ENCODE assay signal across 25 cellular contexts in the genomic region with DNA sequence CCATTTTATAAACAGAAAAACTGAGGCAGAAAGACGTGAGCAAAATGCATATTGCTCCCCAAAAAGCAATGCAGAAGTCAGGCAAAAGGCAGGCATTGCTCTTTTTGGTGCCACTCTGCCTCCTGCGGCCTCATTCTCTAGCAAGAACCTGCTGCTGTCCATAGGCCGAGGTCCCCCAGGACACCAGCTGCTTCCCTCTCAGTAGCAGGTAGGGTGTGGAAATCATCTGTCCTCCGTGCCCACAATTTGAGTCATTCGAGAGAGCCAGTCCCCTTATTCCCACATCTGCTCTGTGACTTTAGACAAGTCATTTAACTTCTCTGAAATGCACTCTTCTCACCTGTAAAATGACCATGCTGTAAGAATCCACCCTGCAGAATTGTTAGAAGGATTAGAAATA. TPM values are rescaled to one million over a fixed set of nuclear protein-coding genes. Genes with fewer than 3 reads are reported as not detected.
DNase-seq lines count a peak whose midpoint lies in the region; ATAC-seq, FAIRE-seq and TF ChIP-seq lines count a peak whose summit lies in the region.
"Had no signal": no experiment of that assay in that cellular context is flagged by ENCODE, and none has a peak within 500 bp of the region (broad histone marks: within the 10 kb centered on the region; RNA-seq: fewer than 3 reads in every experiment).

No MANE protein-coding gene starts in this region.

- in situ Hi-C loops in HepG2 (cut with HindIII; ENCODE audit: extremely low pct_ligation_motif_present, low pct_unique_long_range_greater_than_20kb), result no loop called here

- no peak overlapping the region for H2AFZ ChIP-seq in HepG2 (ENCODE audit: low read length)

- no peak overlapping the region for H3K4me3 ChIP-seq in HepG2 (replicated peaks in 1 of 3; ENCODE audit: insufficient read depth in 1 of 3, low read depth in 2 of 3, low read length in 3 of 3)
- no peak overlapping the region for H3K4me3 ChIP-seq in right lobe of liver
- no peak overlapping the region for H3K4me3 ChIP-seq in esophagus muscularis mucosa
- H3K4me3 ChIP-seq: SK-N-MC had no signal

- H3K27me3 ChIP-seq in HepG2 (ENCODE audit: control insufficient read depth in 1 of 2, insufficient read depth in 2 of 2, low read length in 2 of 2), result no peaks in the 10 kb centered on the region
- no peaks in the 10 kb centered on the region for H3K27me3 ChIP-seq in right lobe of liver
- no peaks in the 10 kb centered on the region for H3K27me3 ChIP-seq in esophagus muscularis mucosa

- H3K4me2 ChIP-seq in HepG2 (ENCODE audit: low read depth, low read length), result no peak overlapping the region

- H3K4me1 ChIP-seq in HepG2 (ENCODE audit: insufficient read depth, low read length) (peaks cover 64% of the 10 kb centered on the region), right lobe of liver (no peaks in the 10 kb centered on the region), esophagus muscularis mucosa (peaks cover 7 to 16% (median 14%) of the 10 kb centered on the region in 4 donors)

- TF ChIP-seq EP300 in HepG2 (IDR thresholded peaks at IDR 0.05; ENCODE audit: low read depth in 2 of 2, low read length in 2 of 2) (no peak), HepG2 (CRISPR knock-in tag; IDR thresholded peaks at IDR 0.05; ENCODE audit: borderline replicate concordance) (no peak), esophagus muscularis mucosa (IDR thresholded peaks at IDR 0.05) (no peak)

- WGBS in HepG2 (ENCODE audit: low lambda C conversion rate), result 92% methylated on average over 5 of the region's 5 CpGs
- WGBS in right lobe of liver (ENCODE audit: insufficient coverage, low coverage, low lambda C conversion rate, missing lambda C conversion rate), result 67% methylated on average over 4 of the region's 5 CpGs
- 90% methylated on average over 5 of the region's 5 CpGs for WGBS in esophagus muscularis mucosa

- CTCF ChIA-PET in HepG2 (lab: Yijun Ruan, JAX; ENCODE audit: low intra/inter-chr PET ratio, low total read pairs) (no interaction called here), RWPE1 (lab: Yijun Ruan, JAX) (no interaction called here)

- POLR2A ChIA-PET in HepG2 (lab: Yijun Ruan, JAX), result interaction anchor here (0.7 to 2.8 kb wide), 2 partner anchors 9 to 34 kb away, joined by 4 to 11 read pairs; no protein-coding TSS in a partner anchor
- POLR2A ChIA-PET in RWPE1 (lab: Yijun Ruan, JAX; ENCODE audit: low non-redundant PET), result no interaction called here

- no peak for TF ChIP-seq RAD21 in HepG2 (CRISPR knock-in tag; IDR thresholded peaks at IDR 0.05)

- H3K36me3 ChIP-seq in HepG2 (replicated peaks in 1 of 2; ENCODE audit: control insufficient read depth in 1 of 2, insufficient read depth in 2 of 2, low read length in 2 of 2) (peaks cover 17 to 66% of the 10 kb centered on the region in 2 experiments), right lobe of liver (no peaks in the 10 kb centered on the region), esophagus muscularis mucosa (peaks cover 0 to 6% (median 2%) of the 10 kb centered on the region in 4 donors)

- no peak for DNase-seq in HepG2 (ENCODE audit: low spot score)
- no peak for DNase-seq in right lobe of liver
- no peak for DNase-seq in esophagus muscularis mucosa (ENCODE audit: extremely low spot score)
- DNase-seq in myocyte (ENCODE audit: low read depth), result peak; percentile 71
- DNase-seq in RWPE1 (ENCODE audit: low spot score), result no peak
- no peak for DNase-seq in T-helper 1 cell
- DNase-seq in NCI-H82 treated with DMSO at 0.1 percent for 48 hours (lab: John Stamatoyannopoulos, UW; ENCODE audit: unreplicated experiment), result no peak
- DNase-seq: EL, GF-D8, KBM-7, NCI-H1105 treated with DMSO at 0.1 percent for 48 hours, NCI-H1694, NCI-H2081, NCI-H2171, NCI-H345, NCI-H524, NCI-H82, OCI-M1, SHP77, SW 1271 had no signal

- no peak for TF ChIP-seq CTCF in HepG2 (CRISPR knock-in tag; IDR thresholded peaks at IDR 0.05)
- TF ChIP-seq CTCF in right lobe of liver (IDR thresholded peaks at IDR 0.05), result no peak
- no peak for TF ChIP-seq CTCF in esophagus muscularis mucosa (IDR thresholded peaks at IDR 0.05)
- no peak for TF ChIP-seq CTCF in RWPE1 (conservative IDR thresholded peaks at IDR 0.05; ENCODE audit: low read depth)

- no peaks in the 10 kb centered on the region for H3K9me3 ChIP-seq in HepG2 (ENCODE audit: low read length)
- H3K9me3 ChIP-seq in right lobe of liver, result no peaks in the 10 kb centered on the region
- H3K9me3 ChIP-seq in esophagus muscularis mucosa, result no peaks in the 10 kb centered on the region

- intact Hi-C loops in HepG2 (cut with micrococcal nuclease; ENCODE audit: unreplicated experiment) (no loop called here), right lobe of liver (cut with DNase I) (no loop called here), esophagus muscularis mucosa (cut with DNase I) (no loop called here)

- H3K27ac ChIP-seq in HepG2 (ENCODE audit: extremely low read length, insufficient read depth, low read length) (no peak overlapping the region), right lobe of liver (no peak overlapping the region), esophagus muscularis mucosa (replicated peaks in 1 of 4) (peak overlapping the region in 3 of 4 donors; percentile 22 to 61 (median 55)), RWPE1 (no peak overlapping the region)
- H3K27ac ChIP-seq: SK-N-MC had no signal

- no peaks in the 10 kb centered on the region for H4K20me1 ChIP-seq in HepG2 (ENCODE audit: insufficient read depth, low read length)

- BruUV-seq in HepG2 (replicated peaks; lab: Mats Ljungman, UMichigan), result no TSS peak

- no peak for FAIRE-seq in HepG2 (lab: Jason Lieb, UNC)
- FAIRE-seq: A204.1, D721Med, H1 had no signal

- TF ChIP-seq POLR2A in HepG2 (IDR thresholded peaks at IDR 0.05; ENCODE audit: insufficient read depth in 1 of 2, low read depth in 2 of 2, low read length in 2 of 2) (no peak), right lobe of liver (IDR thresholded peaks at IDR 0.05) (no peak), esophagus muscularis mucosa (IDR thresholded peaks at IDR 0.05; ENCODE audit: low read depth) (no peak)

- peaks cover 53% of the 10 kb centered on the region for H3K79me2 ChIP-seq in HepG2 (ENCODE audit: insufficient read depth, low read length)

- no peak overlapping the region for H3K9ac ChIP-seq in HepG2 (ENCODE audit: insufficient read depth, low read depth, low read length)

- ATAC-seq in HepG2, result no peak
- no peak for ATAC-seq in right lobe of liver

TF ChIP-seq in HepG2, 621 proteins besides CTCF, POLR2A, EP300 and RAD21:
- no peak for TF ChIP-seq KAT2B (IDR thresholded peaks at IDR 0.05; ENCODE audit: borderline replicate concordance, low read depth, low read length)
- TF ChIP-seq ZNF629 (CRISPR knock-in tag; conservative IDR thresholded peaks at IDR 0.05), result peak; percentile 41; the same call in 1 of the 2 replicates

RNA-seq across cellular contexts. Expression of gene TNFRSF19, which starts 50.0 kb away (rescaled TPM):
- 47.7 and 77.7 TPM in 2 replicates for total RNA-seq in HepG2 (2016; rRNA removed; fragmentation: Illumina TruSeq; extraction: Trizol)
- 7.7 and 8.2 TPM in 2 replicates for total RNA-seq in HepG2 (2016; cell fraction: cytosol; rRNA removed; fragmentation: Illumina TruSeq; extraction: Trizol; ENCODE audit: low read depth)
- total RNA-seq in HepG2 (2016; cell fraction: insoluble cytoplasmic fraction; rRNA removed; fragmentation: Illumina TruSeq; extraction: Trizol), result 48.1 and 76.8 TPM in 2 replicates
- total RNA-seq in HepG2 (2016; cell fraction: membrane; rRNA removed; fragmentation: Illumina TruSeq; extraction: Trizol), result 25.2 and 27.9 TPM in 2 replicates
- 84.2 and 94.2 TPM in 2 replicates for total RNA-seq in HepG2 (2016; cell fraction: nucleus; rRNA removed; fragmentation: Illumina TruSeq; extraction: Trizol)
- 38.9 and 75.3 TPM in 2 replicates for polyA plus RNA-seq in HepG2 (2011; rRNA removed)
- polyA plus RNA-seq in HepG2 (2011; cell fraction: cytosol; rRNA removed), result 37.4 and 45.8 TPM in 2 replicates
- 30.8 and 50.6 TPM in 2 replicates for polyA plus RNA-seq in HepG2 (2011; cell fraction: nucleus; rRNA removed)
- polyA plus RNA-seq in HepG2 (2012), result 25.9 and 27.9 TPM in 2 replicates
- 2.9 TPM in 2 replicates for polyA plus RNA-seq in HepG2 (2016; cell fraction: cytosol; fragmentation: Illumina TruSeq; extraction: Trizol; ENCODE audit: low read depth)
- 35.7 and 36.2 TPM in 2 replicates for polyA plus RNA-seq in HepG2 (2016; cell fraction: insoluble cytoplasmic fraction; fragmentation: Illumina TruSeq; extraction: Trizol; ENCODE audit: low read depth)
- polyA plus RNA-seq in HepG2 (2016; cell fraction: membrane; fragmentation: Illumina TruSeq; extraction: Trizol; ENCODE audit: low read depth), result 9.9 and 10.1 TPM in 2 replicates
- polyA plus RNA-seq in HepG2 (2016; cell fraction: nucleus; fragmentation: Illumina TruSeq; extraction: Trizol; ENCODE audit: insufficient read depth, low read depth), result 95.3 and 95.9 TPM in 2 replicates
- polyA minus RNA-seq in HepG2 (2011; rRNA and poly(A)+ RNA removed; ENCODE audit: low replicate concordance), result 0.05 and 162 TPM in 2 replicates
- 40.8 and 64.9 TPM in 2 replicates for polyA minus RNA-seq in HepG2 (2011; cell fraction: cytosol; rRNA and poly(A)+ RNA removed)
- polyA minus RNA-seq in HepG2 (2011; cell fraction: nucleus; rRNA and poly(A)+ RNA removed), result 47.0 and 73.8 TPM in 2 replicates
- under 1 TPM in 5 of 6 experiments, not detected in 1; 0.06 to 0.37 (median 0.29) TPM for total RNA-seq in right lobe of liver
- total RNA-seq in esophagus muscularis mucosa, result 1 to 10 TPM; 3.2 to 5.6 (median 5.0) TPM
- 22.7 and 30.5 TPM in 2 replicates for total RNA-seq in myocyte
- 5.3 TPM for polyA plus RNA-seq in myocyte (2012)
- total RNA-seq: B cell had no signal

Comparison
In these comparisons a context has a peak if more than half of its experiments do, and no peak if none do; other contexts are left out.
1. H3K27ac ChIP-seq: peak in esophagus muscularis mucosa (3 of 4); none in HepG2 (single experiment), right lobe of liver (0 of 3) and RWPE1 (single experiment).